27 cellular contexts compared by ENCODE assay signal in the genomic region with DNA sequence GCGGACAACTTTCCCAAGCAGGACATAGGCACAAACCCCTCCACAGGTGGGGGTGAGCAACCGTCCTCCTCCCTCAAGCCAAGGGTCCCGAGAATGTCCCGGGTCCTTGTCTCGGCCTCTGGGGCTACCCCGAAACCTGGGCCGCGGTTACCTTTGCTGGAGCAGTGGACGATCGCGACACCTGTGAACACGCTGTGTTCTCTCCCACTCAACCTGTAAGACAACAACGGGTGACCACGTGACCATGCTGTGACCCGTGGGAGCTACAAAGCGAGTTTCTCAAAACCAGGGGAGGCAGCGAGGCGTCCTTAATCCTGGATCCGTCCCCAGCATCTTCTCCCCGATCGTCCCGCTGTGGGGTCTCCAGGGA. TPM values are rescaled to one million over a fixed set of nuclear protein-coding genes. Genes with fewer than 3 reads are reported as not detected.
DNase-seq lines count a peak whose midpoint lies in the region; ATAC-seq, FAIRE-seq and TF ChIP-seq lines count a peak whose summit lies in the region.
"Had no signal": no experiment of that assay in that cellular context is flagged by ENCODE, and none has a peak within 500 bp of the region (broad histone marks: within the 10 kb centered on the region; RNA-seq: fewer than 3 reads in every experiment).

No MANE protein-coding gene starts in this region.

- peak; percentile 1 for DNase-seq in activated CD8-positive, alpha-beta T cell treated with anti-CD3 and anti-CD28 coated beads for 36 hours
- DNase-seq in activated CD8-positive, alpha-beta T cell treated with anti-CD3 and anti-CD28 coated beads, Interleukin-2, amount 10 ng/mL, durations not matched to agents 7 days and 5 days: no peak
- DNase-seq in H1 (ENCODE audit: low read depth in 1 of 2, low spot score in 2 of 2): no peak
- DNase-seq in sigmoid colon: peak; percentile 61
- DNase-seq: COR-L47; DMS53; GOT3; HCEC 1CT; Kasumi-1; NCI-H1092 treated with DMSO at 0.1 percent for 48 hours; NCI-H1436 treated with DMSO at 0.1 percent for 48 hours; NCI-H1930; NCI-H446; NCI-H524 treated with DMSO at 0.1 percent for 48 hours; NCI-H82; NK-92 treated with Interleukin-12 subunit alpha and Interleukin-12 subunit beta, amount 100 ng/mL, for 24 hours; PC-3; Right ventricle myocardium superior had no signal

- H3K9me3 ChIP-seq in HEK293 (ENCODE audit: control insufficient read depth, insufficient read depth, low read depth, low read length): no peaks in the 10 kb centered on the region
- H3K9me3 ChIP-seq in H1 (ENCODE audit: insufficient read depth in 2 of 2, low read depth in 1 of 2, low read length in 1 of 2): no peaks in the 10 kb centered on the region; a peak in 1 of 4 replicates
- no peaks in the 10 kb centered on the region for H3K9me3 ChIP-seq in sigmoid colon

- H3K4me2 ChIP-seq in H1 (ENCODE audit: insufficient read depth in 1 of 2, low read depth in 2 of 2, low read length in 2 of 2): no peak overlapping the region
- H3K4me2 ChIP-seq: BLaER1 had no signal

- H3K27me3 Mint-ChIP-seq in activated CD8-positive, alpha-beta T cell treated with anti-CD3 and anti-CD28 coated beads for 36 hours: no peaks in the 10 kb centered on the region
- no peaks in the 10 kb centered on the region for H3K27me3 Mint-ChIP-seq in activated CD8-positive, alpha-beta T cell treated with anti-CD3 and anti-CD28 coated beads, Interleukin-2, amount 10 ng/mL, durations not matched to agents 7 days and 5 days (ENCODE audit: low read depth)
- H3K27me3 Mint-ChIP-seq: CD4-positive, alpha-beta memory T cell had no signal

- H2AK5ac ChIP-seq in H1 (ENCODE audit: low read depth, low read length): no peak overlapping the region

- CTCF ChIA-PET in activated CD8-positive, alpha-beta T cell treated with anti-CD3 and anti-CD28 coated beads for 36 hours (lab: Charles Lee): no interaction called here
- CTCF ChIA-PET in activated CD8-positive, alpha-beta T cell treated with anti-CD3 and anti-CD28 coated beads, Interleukin-2, amount 10 ng/mL, durations not matched to agents 7 days and 5 days (lab: Charles Lee): no interaction called here
- CTCF ChIA-PET in HEK293 (lab: Yijun Ruan, JAX) (no interaction called here), H1 (lab: Charles Lee; ENCODE audit: partially characterized antibody) (no interaction called here)

- no peak overlapping the region for H3K14ac ChIP-seq in H1 (ENCODE audit: insufficient read length)

- H3K4me3 Mint-ChIP-seq in activated CD8-positive, alpha-beta T cell treated with anti-CD3 and anti-CD28 coated beads for 36 hours: no peak overlapping the region
- no peak overlapping the region for H3K4me3 Mint-ChIP-seq in activated CD8-positive, alpha-beta T cell treated with anti-CD3 and anti-CD28 coated beads, Interleukin-2, amount 10 ng/mL, durations not matched to agents 7 days and 5 days
- H3K4me3 Mint-ChIP-seq: CD4-positive, alpha-beta memory T cell had no signal

- no peak overlapping the region; a peak in 2 of 7 replicates for H3K9ac ChIP-seq in H1 (replicated peaks in 1 of 4; ENCODE audit: extremely low read depth in 1 of 4, low read depth in 3 of 4, low read length in 3 of 4)
- H3K9ac ChIP-seq: BLaER1 had no signal

- TF ChIP-seq EP300 in H1 (IDR thresholded peaks at IDR 0.05; ENCODE audit: borderline replicate concordance in 1 of 2, low read depth in 2 of 2, low read length in 2 of 2) (no peak), sigmoid colon (IDR thresholded peaks at IDR 0.05) (no peak)

- H3K36me3 Mint-ChIP-seq in activated CD8-positive, alpha-beta T cell treated with anti-CD3 and anti-CD28 coated beads for 36 hours (ENCODE audit: low read depth): peaks cover 47% of the 10 kb centered on the region
- H3K36me3 Mint-ChIP-seq in activated CD8-positive, alpha-beta T cell treated with anti-CD3 and anti-CD28 coated beads, Interleukin-2, amount 10 ng/mL, durations not matched to agents 7 days and 5 days (ENCODE audit: low read depth): peaks cover 56% of the 10 kb centered on the region

- no peak overlapping the region for H2BK20ac ChIP-seq in H1 (ENCODE audit: low read length)

- H3K79me2 ChIP-seq in H1 (ENCODE audit: control insufficient read depth in 1 of 2, insufficient read depth in 2 of 2, low read length in 2 of 2): no peaks in the 10 kb centered on the region

- H3K27ac ChIP-seq in HEK293 (ENCODE audit: extremely low read depth, low read depth, low read length) (no peak overlapping the region), H1 (ENCODE audit: low read depth, low read length) (no peak overlapping the region; the same call in 1 of the 2 replicates), sigmoid colon (no peak overlapping the region)
- H3K27ac ChIP-seq: BLaER1 had no signal

- H3K79me1 ChIP-seq in H1 (ENCODE audit: low read depth, low read length): no peaks in the 10 kb centered on the region

- no peaks in the 10 kb centered on the region for H3K4me1 ChIP-seq in HEK293 (ENCODE audit: control insufficient read depth, insufficient read depth, low read length)
- peaks cover 0 to 4% (median 1%) of the 10 kb centered on the region in 4 experiments; a peak in 1 of 7 replicates for H3K4me1 ChIP-seq in H1 (replicated peaks in 1 of 4; ENCODE audit: control insufficient read depth in 3 of 4, insufficient read depth in 4 of 4, low read length in 3 of 4)
- no peaks in the 10 kb centered on the region for H3K4me1 ChIP-seq in sigmoid colon
- H3K4me1 ChIP-seq: BLaER1 had no signal

- intact Hi-C loops in activated CD8-positive, alpha-beta T cell treated with anti-CD3 and anti-CD28 coated beads for 36 hours (cut with micrococcal nuclease): no loop called here
- intact Hi-C loops in sigmoid colon (cut with DNase I): no loop called here

- no peak overlapping the region for H2BK15ac ChIP-seq in H1 (ENCODE audit: low read length)

- no peak for ATAC-seq in activated CD8-positive, alpha-beta T cell treated with anti-CD3 and anti-CD28 coated beads for 36 hours
- no peak for ATAC-seq in activated CD8-positive, alpha-beta T cell treated with anti-CD3 and anti-CD28 coated beads, Interleukin-2, amount 10 ng/mL, durations not matched to agents 7 days and 5 days
- ATAC-seq in HG02610 (IDR thresholded peaks at IDR 0.05; ENCODE audit: unreplicated experiment) (no peak), GM21526 (IDR thresholded peaks at IDR 0.05; ENCODE audit: low FRiP score, unreplicated experiment) (no peak), HG02623 (IDR thresholded peaks at IDR 0.05; ENCODE audit: unreplicated experiment) (no peak)
- ATAC-seq: K562, PC-3 had no signal

- H3K36me3 ChIP-seq in HEK293 (ENCODE audit: control insufficient read depth in 2 of 2, insufficient read depth in 1 of 2, low read length in 2 of 2) (peaks cover 0 to 41% of the 10 kb centered on the region in 2 experiments; a peak in 2 of 3 replicates), H1 (ENCODE audit: control insufficient read depth in 2 of 4, insufficient read depth in 4 of 4, low read length in 3 of 4) (peaks cover 10 to 64% (median 39%) of the 10 kb centered on the region in 4 experiments), sigmoid colon (peaks cover 12 to 67% (median 25%) of the 10 kb centered on the region in 4 donors)

- H3K27me3 ChIP-seq in H1 (replicated peaks in 1 of 4; ENCODE audit: control insufficient read depth in 3 of 4, extremely low read depth in 1 of 4, insufficient read depth in 3 of 4, low read length in 3 of 4) (no peaks in the 10 kb centered on the region), sigmoid colon (no peaks in the 10 kb centered on the region)
- H3K27me3 ChIP-seq: BLaER1 had no signal

- FAIRE-seq in H1 (lab: Jason Lieb, UNC): no peak
- FAIRE-seq: GM18507, HTR-8/SVneo, K562 had no signal

- no peaks in the 10 kb centered on the region for H3K9me3 Mint-ChIP-seq in activated CD8-positive, alpha-beta T cell treated with anti-CD3 and anti-CD28 coated beads for 36 hours
- no peaks in the 10 kb centered on the region for H3K9me3 Mint-ChIP-seq in activated CD8-positive, alpha-beta T cell treated with anti-CD3 and anti-CD28 coated beads, Interleukin-2, amount 10 ng/mL, durations not matched to agents 7 days and 5 days (ENCODE audit: insufficient read depth)
- H3K9me3 Mint-ChIP-seq: CD4-positive, alpha-beta memory T cell had no signal

- no peak overlapping the region for H3K23ac ChIP-seq in H1 (ENCODE audit: insufficient read length)

- H3K4ac ChIP-seq in H1 (replicated peaks; ENCODE audit: insufficient read length, low read depth, low read length): no peak overlapping the region

- H3K27ac Mint-ChIP-seq in activated CD8-positive, alpha-beta T cell treated with anti-CD3 and anti-CD28 coated beads for 36 hours: no peak overlapping the region
- no peak overlapping the region for H3K27ac Mint-ChIP-seq in activated CD8-positive, alpha-beta T cell treated with anti-CD3 and anti-CD28 coated beads, Interleukin-2, amount 10 ng/mL, durations not matched to agents 7 days and 5 days

- H4K20me1 ChIP-seq in H1 (replicated peaks in 1 of 2; ENCODE audit: control insufficient read depth in 1 of 2, insufficient read depth in 2 of 2, low read length in 2 of 2): peaks cover 8 to 9% of the 10 kb centered on the region in 2 experiments
- H4K20me1 ChIP-seq: BLaER1 had no signal

- no peak overlapping the region for H3K18ac ChIP-seq in H1 (ENCODE audit: extremely low read depth, low read length)

- no peak overlapping the region for H2AFZ ChIP-seq in H1 (ENCODE audit: low read length)

- H2BK120ac ChIP-seq in H1 (replicated peaks; ENCODE audit: low read depth, low read length): no peak overlapping the region

- no peak overlapping the region for H4K5ac ChIP-seq in H1 (ENCODE audit: insufficient read length, low read depth, low read length)

- H3K4me3 ChIP-seq in HEK293 (ENCODE audit: low read depth, low read length) (no peak overlapping the region), H1 (ENCODE audit: extremely low read depth in 1 of 4, insufficient read depth in 2 of 4, low read depth in 3 of 4, low read length in 4 of 4) (no peak overlapping the region), sigmoid colon (no peak overlapping the region)
- H3K4me3 ChIP-seq: BLaER1, K562 had no signal

- H4K91ac ChIP-seq in H1 (replicated peaks; ENCODE audit: insufficient read length, low read length): no peak overlapping the region

- H2BK5ac ChIP-seq in H1 (ENCODE audit: low read depth, low read length): no peak overlapping the region; the same call in 1 of the 2 replicates

- TF ChIP-seq CTCF in activated CD8-positive, alpha-beta T cell treated with anti-CD3 and anti-CD28 coated beads for 36 hours (IDR thresholded peaks at IDR 0.05): no peak
- no peak for TF ChIP-seq CTCF in HEK293 (tag by site-specific recombination; IDR thresholded peaks at IDR 0.05)
- no peak for TF ChIP-seq CTCF in H1 (IDR thresholded peaks at IDR 0.05; ENCODE audit: control extremely low read depth in 1 of 3, insufficient read depth in 1 of 3, low read depth in 1 of 3, low read length in 3 of 3)
- TF ChIP-seq CTCF in sigmoid colon (IDR thresholded peaks at IDR 0.05): no peak

- H3K56ac ChIP-seq in H1 (replicated peaks; ENCODE audit: insufficient read length, low read depth, low read length): no peak overlapping the region

- POLR2A ChIA-PET in activated CD8-positive, alpha-beta T cell treated with anti-CD3 and anti-CD28 coated beads for 36 hours (lab: Charles Lee): no interaction called here
- POLR2A ChIA-PET in activated CD8-positive, alpha-beta T cell treated with anti-CD3 and anti-CD28 coated beads, Interleukin-2, amount 10 ng/mL, durations not matched to agents 7 days and 5 days (lab: Charles Lee): no interaction called here
- POLR2A ChIA-PET in HEK293 (lab: Yijun Ruan, JAX) (no interaction called here), H1 (lab: Charles Lee; ENCODE audit: partially characterized antibody) (no interaction called here)

- 98% methylated on average over 22 of the region's 22 CpGs; no CpG with 5 or more reads in 1 of the 2 experiments for WGBS in H1 (ENCODE audit: extremely low coverage in 1 of 2, insufficient coverage in 1 of 2, insufficient read length in 1 of 2, insufficient replicate concordance in 2 of 2, low coverage in 1 of 2, low lambda C conversion rate in 2 of 2, missing lambda C conversion rate in 1 of 2), 2 experiments
- 97 to 98% methylated on average over 22 of the region's 22 CpGs for WGBS in sigmoid colon, 2 donors

- H3K23me2 ChIP-seq in H1 (ENCODE audit: low read depth, low read length): no peaks in the 10 kb centered on the region

- no peak overlapping the region; the same call in 1 of the 2 replicates for H4K8ac ChIP-seq in H1 (ENCODE audit: extremely low read depth, insufficient read depth, low read length)

- TF ChIP-seq POLR2A in H1 (IDR thresholded peaks at IDR 0.05; ENCODE audit: control extremely low read depth in 1 of 2, low read depth in 2 of 2, low read length in 2 of 2) (no peak), sigmoid colon (IDR thresholded peaks at IDR 0.05) (no peak)

- no peak for TF ChIP-seq RAD21 in H1 (IDR thresholded peaks at IDR 0.05 in 1 of 2, conservative IDR thresholded peaks at IDR 0.05 in 1 of 2; ENCODE audit: low read depth in 2 of 2, low read length in 2 of 2)

- no peaks in the 10 kb centered on the region for H3K4me1 Mint-ChIP-seq in activated CD8-positive, alpha-beta T cell treated with anti-CD3 and anti-CD28 coated beads for 36 hours (ENCODE audit: low read depth)
- no peaks in the 10 kb centered on the region for H3K4me1 Mint-ChIP-seq in activated CD8-positive, alpha-beta T cell treated with anti-CD3 and anti-CD28 coated beads, Interleukin-2, amount 10 ng/mL, durations not matched to agents 7 days and 5 days (ENCODE audit: low read depth)

- no peak overlapping the region for H2BK12ac ChIP-seq in H1 (ENCODE audit: low read depth, low read length)

RNA-seq across cellular contexts. Expression of gene ASMTL, which starts 17.9 kb away (rescaled TPM):
- total RNA-seq in activated CD8-positive, alpha-beta T cell treated with anti-CD3 and anti-CD28 coated beads for 36 hours: 10 to 100 TPM; 55.8 to 57.2 TPM
- 10 to 100 TPM; 45.3 to 45.9 TPM for total RNA-seq in activated CD8-positive, alpha-beta T cell treated with anti-CD3 and anti-CD28 coated beads, Interleukin-2, amount 10 ng/mL, durations not matched to agents 7 days and 5 days
- total RNA-seq in H1 (2021; fragmentation: NEBNext Ultra II Directional; extraction: Animal tissue kit (Norgen Biotek cat#: 25700)): 75.4 and 81.4 TPM in 2 replicates
- polyA plus RNA-seq in H1 (2011; rRNA removed) (75.6 and 130 TPM in 2 replicates), sigmoid colon (10 to 100 TPM; 11.8 to 24.0 (median 21.0) TPM)
- polyA plus RNA-seq in H1 (2011; cell fraction: cytosol; rRNA removed): 92.6 TPM
- polyA plus RNA-seq in H1 (2011; cell fraction: nucleus; rRNA removed): 104 TPM
- 51.7 to 90.7 TPM (median 78.8 TPM) in 4 replicates for polyA plus RNA-seq in H1 (2012, experiment 1 of 2)
- 57.9 TPM for polyA plus RNA-seq in H1 (2012, experiment 2 of 2)
- polyA plus RNA-seq in H1 (2013, experiment 1 of 2): 41.0 TPM
- polyA plus RNA-seq in H1 (2013, experiment 2 of 2): 39.2 TPM
- 47.0 and 49.0 TPM in 2 replicates for polyA minus RNA-seq in H1 (2011; rRNA and poly(A)+ RNA removed)
- polyA minus RNA-seq in H1 (2011; cell fraction: cytosol; rRNA and poly(A)+ RNA removed): 52.1 TPM
- polyA minus RNA-seq in H1 (2011; cell fraction: nucleus; rRNA and poly(A)+ RNA removed): 46.7 TPM
- 10 to 100 TPM; 20.8 to 30.6 (median 29.3) TPM for total RNA-seq in sigmoid colon

RNA-seq across cellular contexts. Expression of gene SLC25A6, which starts 42.9 kb away (rescaled TPM):
- 100 to 1,000 TPM; 460 to 476 TPM for total RNA-seq in activated CD8-positive, alpha-beta T cell treated with anti-CD3 and anti-CD28 coated beads for 36 hours
- total RNA-seq in activated CD8-positive, alpha-beta T cell treated with anti-CD3 and anti-CD28 coated beads, Interleukin-2, amount 10 ng/mL, durations not matched to agents 7 days and 5 days: 100 to 1,000 TPM; 273 to 293 TPM
- total RNA-seq in H1 (2021; fragmentation: NEBNext Ultra II Directional; extraction: Animal tissue kit (Norgen Biotek cat#: 25700)): 487 and 514 TPM in 2 replicates
- 1,220 and 1,529 TPM in 2 replicates for polyA plus RNA-seq in H1 (2011; rRNA removed)
- polyA plus RNA-seq in H1 (2011; cell fraction: cytosol; rRNA removed): 1,117 TPM
- polyA plus RNA-seq in H1 (2011; cell fraction: nucleus; rRNA removed): 686 TPM
- polyA plus RNA-seq in H1 (2012, experiment 1 of 2): 559 to 826 TPM (median 767 TPM) in 4 replicates
- 674 TPM for polyA plus RNA-seq in H1 (2012, experiment 2 of 2)
- polyA plus RNA-seq in H1 (2013, experiment 1 of 2): 424 TPM
- 418 TPM for polyA plus RNA-seq in H1 (2013, experiment 2 of 2)
- polyA minus RNA-seq in H1 (2011; rRNA and poly(A)+ RNA removed): 356 and 371 TPM in 2 replicates
- 639 TPM for polyA minus RNA-seq in H1 (2011; cell fraction: cytosol; rRNA and poly(A)+ RNA removed)
- polyA minus RNA-seq in H1 (2011; cell fraction: nucleus; rRNA and poly(A)+ RNA removed): 472 TPM
- 100 to 1,000 TPM; 329 to 493 (median 469) TPM for total RNA-seq in sigmoid colon
- polyA plus RNA-seq in sigmoid colon: 100 to 1,000 TPM; 449 to 644 (median 517) TPM

Comparison
In these comparisons a context has a peak if more than half of its experiments do, and no peak if none do; other contexts are left out.
1. DNase-seq: peak in activated CD8-positive, alpha-beta T cell treated with anti-CD3 and anti-CD28 coated beads for 36 hours (single experiment) and sigmoid colon (single experiment); none in activated CD8-positive, alpha-beta T cell treated with anti-CD3 and anti-CD28 coated beads, Interleukin-2, amount 10 ng/mL, durations not matched to agents 7 days and 5 days (single experiment) and H1 (0 of 2).